ENCODE assay signal across 21 cellular contexts in the genomic region with DNA sequence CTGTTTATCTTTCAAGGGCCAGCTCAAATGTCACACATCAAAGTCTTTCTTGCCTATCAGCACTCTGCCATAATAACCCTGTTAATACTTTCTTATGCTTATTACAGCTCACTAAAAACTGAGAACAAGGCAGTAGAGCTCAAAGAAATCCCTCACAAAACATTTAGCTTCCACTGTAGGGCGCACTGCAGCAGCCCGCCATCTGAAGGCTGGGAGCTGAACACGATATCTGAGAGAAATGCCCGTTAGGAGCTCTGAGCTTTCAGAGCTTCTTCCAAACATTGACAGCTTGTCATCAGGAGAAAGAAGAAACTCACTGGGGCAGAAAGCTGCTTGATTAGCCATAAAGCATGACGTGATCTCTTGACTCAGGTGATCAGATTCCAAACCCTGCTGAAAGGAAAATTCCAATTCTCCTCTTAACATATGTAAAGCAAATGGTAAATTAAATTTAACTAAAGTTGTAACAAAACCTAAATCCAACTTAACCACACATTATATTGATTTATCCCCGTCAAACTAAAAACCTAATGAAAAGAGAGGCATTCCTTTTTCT.
DNase-seq lines count a peak whose midpoint lies in the region; ATAC-seq, FAIRE-seq and TF ChIP-seq lines count a peak whose summit lies in the region.
"Had no signal": no experiment of that assay in that cellular context is flagged by ENCODE, and none has a peak within 500 bp of the region (broad histone marks: within the 10 kb centered on the region; RNA-seq: fewer than 3 reads in every experiment).

No MANE protein-coding gene starts in this region.

- TF ChIP-seq CTCF in HepG2 (CRISPR knock-in tag; IDR thresholded peaks at IDR 0.05): no peak
- TF ChIP-seq CTCF in right lobe of liver (IDR thresholded peaks at IDR 0.05): no peak

- H3K4me1 ChIP-seq in HepG2 (ENCODE audit: insufficient read depth, low read length) (no peaks in the 10 kb centered on the region), right lobe of liver (no peaks in the 10 kb centered on the region)
- H3K4me1 ChIP-seq: Peyer's patch, SJCRH30 had no signal

- H3K27ac Mint-ChIP-seq in activated naive CD4-positive, alpha-beta T cell treated with anti-CD3 and anti-CD28 coated beads, Interleukin-2, amount 50 U/mL, for 72 hours: no peak overlapping the region
- H3K27ac Mint-ChIP-seq in activated T-helper 17 cell treated with anti-CD3 and anti-CD28 coated beads, Interleukin-2, amount 50 U/mL, for 72 hours: no peak overlapping the region
- H3K27ac Mint-ChIP-seq: CD14-positive monocyte had no signal

- H3K27ac ChIP-seq in HepG2 (ENCODE audit: extremely low read length, insufficient read depth, low read length) (no peak overlapping the region), right lobe of liver (no peak overlapping the region)
- H3K27ac ChIP-seq: HL-60, Peyer's patch, SJCRH30 had no signal

- no peaks in the 10 kb centered on the region for H3K9me3 ChIP-seq in HepG2 (ENCODE audit: low read length)
- H3K9me3 ChIP-seq in right lobe of liver: no peaks in the 10 kb centered on the region
- H3K9me3 ChIP-seq: Peyer's patch, SJCRH30 had no signal

- TF ChIP-seq POLR2A in HepG2 (IDR thresholded peaks at IDR 0.05; ENCODE audit: insufficient read depth in 1 of 2, low read depth in 2 of 2, low read length in 2 of 2): no peak
- TF ChIP-seq POLR2A in right lobe of liver (IDR thresholded peaks at IDR 0.05): no peak

- no peak for DNase-seq in HepG2 (ENCODE audit: low spot score)
- no peak for DNase-seq in right lobe of liver
- DNase-seq in RPMI8226: peak; percentile 5
- peak; percentile 25 for DNase-seq in kidney tubule cell (ENCODE audit: low spot score)
- no peak for DNase-seq in activated naive CD4-positive, alpha-beta T cell treated with anti-CD3 and anti-CD28 coated beads, Interleukin-2, amount 50 U/mL, for 72 hours (ENCODE audit: low spot score in 2 of 2)
- DNase-seq in NOMO-1 treated with DMSO at 0.1 percent for 48 hours (lab: John Stamatoyannopoulos, UW; ENCODE audit: unreplicated experiment): no peak
- no peak for DNase-seq in HuH-7.5 (ENCODE audit: low spot score)
- DNase-seq: 8988T; AML-193; KG1; NCI-H1105; NCI-H146; NCI-H2029; NCI-H226; NCI-H774; NK-92 treated with Interleukin-12 subunit alpha and Interleukin-12 subunit beta, amount 100 ng/mL, for 24 hours; Peyer's patch; SJCRH30 had no signal

- intact Hi-C loops in HepG2 (cut with micrococcal nuclease; ENCODE audit: unreplicated experiment) (no loop called here), right lobe of liver (cut with DNase I) (no loop called here)

- CTCF ChIA-PET in HepG2 (lab: Yijun Ruan, JAX; ENCODE audit: low intra/inter-chr PET ratio, low total read pairs): no interaction called here

- H3K36me3 Mint-ChIP-seq in activated naive CD4-positive, alpha-beta T cell treated with anti-CD3 and anti-CD28 coated beads, Interleukin-2, amount 50 U/mL, for 72 hours: no peaks in the 10 kb centered on the region
- H3K36me3 Mint-ChIP-seq in activated T-helper 17 cell treated with anti-CD3 and anti-CD28 coated beads, Interleukin-2, amount 50 U/mL, for 72 hours (ENCODE audit: low read depth): no peaks in the 10 kb centered on the region
- H3K36me3 Mint-ChIP-seq: CD14-positive monocyte had no signal

- H3K36me3 ChIP-seq in HepG2 (replicated peaks in 1 of 2; ENCODE audit: control insufficient read depth in 1 of 2, insufficient read depth in 2 of 2, low read length in 2 of 2): no peaks in the 10 kb centered on the region
- no peaks in the 10 kb centered on the region for H3K36me3 ChIP-seq in right lobe of liver
- H3K36me3 ChIP-seq: Peyer's patch, SJCRH30 had no signal

- H3K27me3 Mint-ChIP-seq in activated T-helper 17 cell treated with anti-CD3 and anti-CD28 coated beads, Interleukin-2, amount 50 U/mL, for 72 hours: no peaks in the 10 kb centered on the region

- POLR2A ChIA-PET in HepG2 (lab: Yijun Ruan, JAX): no interaction called here

- no peak for TF ChIP-seq RAD21 in HepG2 (CRISPR knock-in tag; IDR thresholded peaks at IDR 0.05)

- no peak overlapping the region for H3K4me3 Mint-ChIP-seq in activated T-helper 17 cell treated with anti-CD3 and anti-CD28 coated beads, Interleukin-2, amount 50 U/mL, for 72 hours
- H3K4me3 Mint-ChIP-seq: CD14-positive monocyte had no signal

- no peaks in the 10 kb centered on the region for H3K79me2 ChIP-seq in HepG2 (ENCODE audit: insufficient read depth, low read length)

- no peak overlapping the region for H2AFZ ChIP-seq in HepG2 (ENCODE audit: low read length)

- 3% methylated on average over 6 of the region's 6 CpGs for WGBS in HepG2 (ENCODE audit: low lambda C conversion rate)
- WGBS in right lobe of liver (ENCODE audit: insufficient coverage, low coverage, low lambda C conversion rate, missing lambda C conversion rate): 85% methylated on average over 6 of the region's 6 CpGs

- H4K20me1 ChIP-seq in HepG2 (ENCODE audit: insufficient read depth, low read length): no peaks in the 10 kb centered on the region

- H3K4me2 ChIP-seq in HepG2 (ENCODE audit: low read depth, low read length): no peak overlapping the region

- no peak overlapping the region for H3K9ac ChIP-seq in HepG2 (ENCODE audit: insufficient read depth, low read depth, low read length)

- BruUV-seq in HepG2 (replicated peaks; lab: Mats Ljungman, UMichigan): no TSS peak

- ATAC-seq in HepG2 (peak; percentile 77), right lobe of liver (no peak)
- ATAC-seq in activated naive CD4-positive, alpha-beta T cell treated with anti-CD3 and anti-CD28 coated beads, Interleukin-2, amount 50 U/mL, for 72 hours: no peak
- ATAC-seq in activated T-helper 17 cell treated with anti-CD3 and anti-CD28 coated beads, Interleukin-2, amount 50 U/mL, for 72 hours (replicated peaks): no peak

- H3K27me3 ChIP-seq in HepG2 (ENCODE audit: control insufficient read depth in 1 of 2, insufficient read depth in 2 of 2, low read length in 2 of 2): no peaks in the 10 kb centered on the region
- H3K27me3 ChIP-seq in right lobe of liver: no peaks in the 10 kb centered on the region
- H3K27me3 ChIP-seq: Peyer's patch, SJCRH30 had no signal

- H3K4me3 ChIP-seq in HepG2 (replicated peaks in 1 of 3; ENCODE audit: insufficient read depth in 1 of 3, low read depth in 2 of 3, low read length in 3 of 3): no peak overlapping the region
- H3K4me3 ChIP-seq in right lobe of liver: no peak overlapping the region
- H3K4me3 ChIP-seq: Peyer's patch, SJCRH30 had no signal

- no peak for FAIRE-seq in HepG2 (lab: Jason Lieb, UNC)

- TF ChIP-seq EP300 in HepG2 (IDR thresholded peaks at IDR 0.05; ENCODE audit: low read depth in 2 of 2, low read length in 2 of 2) (no peak), HepG2 (CRISPR knock-in tag; IDR thresholded peaks at IDR 0.05; ENCODE audit: borderline replicate concordance) (no peak)

- H3K4me1 Mint-ChIP-seq in activated T-helper 17 cell treated with anti-CD3 and anti-CD28 coated beads, Interleukin-2, amount 50 U/mL, for 72 hours: no peaks in the 10 kb centered on the region
- H3K4me1 Mint-ChIP-seq: CD14-positive monocyte had no signal

- in situ Hi-C loops in HepG2 (cut with HindIII; ENCODE audit: extremely low pct_ligation_motif_present, low pct_unique_long_range_greater_than_20kb): no loop called here

- no peaks in the 10 kb centered on the region for H3K9me3 Mint-ChIP-seq in activated naive CD4-positive, alpha-beta T cell treated with anti-CD3 and anti-CD28 coated beads, Interleukin-2, amount 50 U/mL, for 72 hours
- no peaks in the 10 kb centered on the region for H3K9me3 Mint-ChIP-seq in activated T-helper 17 cell treated with anti-CD3 and anti-CD28 coated beads, Interleukin-2, amount 50 U/mL, for 72 hours

TF ChIP-seq in HepG2, 621 proteins besides CTCF, POLR2A, EP300 and RAD21:
- TF ChIP-seq SP2 (CRISPR knock-in tag; IDR thresholded peaks at IDR 0.05): no peak
- no peak for TF ChIP-seq KMT2A (CRISPR knock-in tag; IDR thresholded peaks at IDR 0.05)
- no peak for TF ChIP-seq SMAD1 (CRISPR knock-in tag; IDR thresholded peaks at IDR 0.05; ENCODE audit: borderline replicate concordance, low read depth)
- TF ChIP-seq MBD4 (IDR thresholded peaks at IDR 0.05; ENCODE audit: borderline replicate concordance, low read length): no peak
- TF ChIP-seq, protein P1, sequence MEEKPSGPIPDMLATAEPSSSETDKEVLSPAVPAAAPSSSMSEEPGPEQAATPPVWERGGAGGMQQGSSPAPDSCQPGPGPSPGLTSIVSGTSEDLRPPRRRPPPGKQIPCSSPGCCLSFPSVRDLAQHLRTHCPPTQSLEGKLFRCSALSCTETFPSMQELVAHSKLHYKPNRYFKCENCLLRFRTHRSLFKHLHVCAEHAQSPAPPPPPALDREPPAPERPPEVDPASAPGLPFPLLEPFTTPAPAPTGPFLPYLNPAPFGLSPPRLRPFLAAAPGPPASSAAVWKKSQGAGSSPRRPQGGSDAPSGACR (CRISPR knock-in tag; IDR thresholded peaks at IDR 0.05): no peak
- TF ChIP-seq ZNF101 (CRISPR knock-in tag; IDR thresholded peaks at IDR 0.05; ENCODE audit: borderline replicate concordance, low read depth): no peak
- TF ChIP-seq ZNF460 (CRISPR knock-in tag; IDR thresholded peaks at IDR 0.05; ENCODE audit: borderline replicate concordance): no peak
- TF ChIP-seq SSRP1 (CRISPR knock-in tag; IDR thresholded peaks at IDR 0.05): no peak
- no peak for TF ChIP-seq NFE2L2 (IDR thresholded peaks at IDR 0.05; ENCODE audit: low read length)
- no peak for TF ChIP-seq SRSF4 (IDR thresholded peaks at IDR 0.05; ENCODE audit: low read depth, low read length, poor library complexity, severe bottlenecking)

Comparison
In these comparisons a context has a peak if more than half of its experiments do, and no peak if none do; other contexts are left out.
1. DNase-seq: peak in RPMI8226 (single experiment) and kidney tubule cell (single experiment); none in HepG2 (single experiment), right lobe of liver (0 of 3), activated naive CD4-positive, alpha-beta T cell treated with anti-CD3 and anti-CD28 coated beads, Interleukin-2, amount 50 U/mL, for 72 hours (0 of 2), NOMO-1 treated with DMSO at 0.1 percent for 48 hours (single experiment) and HuH-7.5 (single experiment).